12 cellular contexts compared by ENCODE assay signal in genomic region chr10:69553328-69553727, GRCh38. TPM values are rescaled to one million over a fixed set of nuclear protein-coding genes. Genes with fewer than 3 reads are reported as not detected.
"Had no signal": no experiment of that assay in that cellular context is flagged by ENCODE, and none has a peak within 500 bp of the region (broad histone marks: within the 10 kb centered on the region; RNA-seq: fewer than 3 reads in every experiment).

No MANE protein-coding gene starts in this region.

- H3K9ac ChIP-seq: GM23248 had no signal

- H3K36me3 ChIP-seq: HAP-1 had no signal

- DNase-seq: GM23248, GOT3, H7, H9, HCEC 1CT, HFFc6 had no signal

- H3K4me1 ChIP-seq: HAP-1 had no signal

- FAIRE-seq: H1, H54 had no signal

- H3K4me3 ChIP-seq: GM23248, GM23338, HAP-1 had no signal

- H3K27ac ChIP-seq: GM23248 had no signal

- H2AFZ ChIP-seq: GM23248, GM23338 had no signal

- ATAC-seq: HCT116 had no signal

- H3K4me2 ChIP-seq: GM23338 had no signal

RNA-seq across cellular contexts. Expression of gene NEUROG3, which starts 19.9 kb away (rescaled TPM):
- total RNA-seq: GM23248, GM23338, H1, H4, H9, HFFc6 had no signal
- polyA plus RNA-seq: GM23248, GM23338 had no signal
